2 cellular contexts compared by ENCODE assay signal in the genomic region with DNA sequence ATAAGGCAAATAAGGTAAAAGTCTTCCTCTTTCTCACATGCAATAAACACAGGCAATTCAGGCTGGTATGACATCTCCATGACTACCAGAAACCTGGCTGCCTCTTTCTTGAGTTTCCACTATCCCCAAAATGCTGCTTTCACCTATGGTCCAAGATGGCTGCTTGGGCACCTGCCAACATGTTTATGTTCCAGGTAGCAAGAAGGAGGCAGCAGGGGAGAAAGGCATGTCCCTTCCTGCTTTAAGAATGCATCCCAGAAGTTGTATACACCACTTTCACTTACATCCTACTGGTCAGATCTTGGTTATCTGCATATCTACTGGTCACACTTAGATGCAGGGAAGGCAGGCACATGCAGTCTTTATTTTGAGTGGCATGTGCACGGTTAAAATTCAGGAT.
A peak's percentile ranks its signal among the peaks of the same experiment; 100 is the strongest.
TF ChIP-seq lines count a peak whose summit lies in the region.

No MANE protein-coding gene starts in this region.

TF ChIP-seq in Ishikawa, 13 proteins besides CTCF, POLR2A, EP300 and RAD21:
- TF ChIP-seq YY1 (IDR thresholded peaks at IDR 0.05; ENCODE audit: low read depth): 0 out of 2 replicates have a peak, but pooled peaks have one; percentile 27
- TF ChIP-seq TAF1 (IDR thresholded peaks at IDR 0.05; ENCODE audit: low read depth): no peak
TF ChIP-seq in Ishikawa: peak in this region for 1.

TF ChIP-seq in K562, 482 proteins besides CTCF, POLR2A, EP300 and RAD21:
- TF ChIP-seq NFIC (IDR thresholded peaks at IDR 0.05) (peak; percentile 70; the same call in 1 of the 2 replicates), YY1 (IDR thresholded peaks at IDR 0.05; ENCODE audit: borderline replicate concordance in 1 of 3, control insufficient read depth in 1 of 3, extremely low read depth in 1 of 3, insufficient read depth in 3 of 3, insufficient read length in 1 of 3, insufficient replicate concordance in 2 of 3, low read depth in 1 of 3, low read length in 2 of 3) (peak in 1 of 3 experiments; percentile 31), RFX1 (IDR thresholded peaks at IDR 0.05) (0 out of 2 replicates have a peak, but pooled peaks have one; percentile 12), TSC22D4 (tag; IDR thresholded peaks at IDR 0.05) (no peak)
